1 cellular context compared by ENCODE assay signal in the genomic region with DNA sequence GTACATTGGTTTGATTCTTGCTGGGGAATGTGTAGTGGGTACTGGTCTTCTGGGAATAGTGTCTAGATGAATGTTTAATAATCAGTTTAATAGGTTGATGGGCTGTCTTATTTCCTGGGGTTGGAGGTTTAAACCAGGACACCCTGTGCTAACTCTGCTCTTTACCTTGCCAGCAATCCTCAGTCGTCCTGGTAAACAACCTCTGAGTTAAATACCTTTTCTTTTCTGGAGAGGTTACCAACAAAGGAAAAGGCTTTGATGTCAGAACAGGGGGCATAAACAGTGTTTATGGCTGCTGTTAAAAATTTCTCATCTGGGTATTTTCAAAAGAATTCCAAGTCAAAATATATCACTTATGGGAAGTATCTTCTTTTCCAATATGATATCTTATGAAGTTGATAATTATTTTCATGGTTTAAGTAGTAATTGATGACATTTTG.
TF ChIP-seq lines count a peak whose summit lies in the region.

No MANE protein-coding gene starts in this region.

TF ChIP-seq in IMR-90, 13 proteins besides CTCF, POLR2A, EP300 and RAD21:
- TF ChIP-seq NFE2L2 (IDR thresholded peaks at IDR 0.05; ENCODE audit: low read depth, low read length), result no peak
- TF ChIP-seq MAZ (IDR thresholded peaks at IDR 0.05; ENCODE audit: borderline replicate concordance, low read depth, low read length), result no peak
- no peak for TF ChIP-seq MAFK (IDR thresholded peaks at IDR 0.05; ENCODE audit: low read depth, low read length)
- TF ChIP-seq, protein P1, sequence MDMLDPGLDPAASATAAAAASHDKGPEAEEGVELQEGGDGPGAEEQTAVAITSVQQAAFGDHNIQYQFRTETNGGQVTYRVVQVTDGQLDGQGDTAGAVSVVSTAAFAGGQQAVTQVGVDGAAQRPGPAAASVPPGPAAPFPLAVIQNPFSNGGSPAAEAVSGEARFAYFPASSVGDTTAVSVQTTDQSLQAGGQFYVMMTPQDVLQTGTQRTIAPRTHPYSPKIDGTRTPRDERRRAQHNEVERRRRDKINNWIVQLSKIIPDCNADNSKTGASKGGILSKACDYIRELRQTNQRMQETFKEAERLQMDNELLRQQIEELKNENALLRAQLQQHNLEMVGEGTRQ (IDR thresholded peaks at IDR 0.05; ENCODE audit: low read depth, low read length), result no peak
- no peak for TF ChIP-seq CHD1 (IDR thresholded peaks at IDR 0.05; ENCODE audit: low read depth, low read length)
- no peak for TF ChIP-seq SMC3 (IDR thresholded peaks at IDR 0.05; ENCODE audit: low read depth, low read length)
- TF ChIP-seq RFX5 (IDR thresholded peaks at IDR 0.05; ENCODE audit: low read depth, low read length), result no peak
- TF ChIP-seq CEBPB (IDR thresholded peaks at IDR 0.05; ENCODE audit: low read depth, low read length), result no peak
- TF ChIP-seq FOS (IDR thresholded peaks at IDR 0.05; ENCODE audit: low read depth, low read length), result no peak
- no peak for TF ChIP-seq BHLHE40 (IDR thresholded peaks at IDR 0.05; ENCODE audit: low read depth, low read length)
- no peak for TF ChIP-seq RCOR1 (IDR thresholded peaks at IDR 0.05; ENCODE audit: insufficient replicate concordance, low read length)
- TF ChIP-seq, protein P2, sequence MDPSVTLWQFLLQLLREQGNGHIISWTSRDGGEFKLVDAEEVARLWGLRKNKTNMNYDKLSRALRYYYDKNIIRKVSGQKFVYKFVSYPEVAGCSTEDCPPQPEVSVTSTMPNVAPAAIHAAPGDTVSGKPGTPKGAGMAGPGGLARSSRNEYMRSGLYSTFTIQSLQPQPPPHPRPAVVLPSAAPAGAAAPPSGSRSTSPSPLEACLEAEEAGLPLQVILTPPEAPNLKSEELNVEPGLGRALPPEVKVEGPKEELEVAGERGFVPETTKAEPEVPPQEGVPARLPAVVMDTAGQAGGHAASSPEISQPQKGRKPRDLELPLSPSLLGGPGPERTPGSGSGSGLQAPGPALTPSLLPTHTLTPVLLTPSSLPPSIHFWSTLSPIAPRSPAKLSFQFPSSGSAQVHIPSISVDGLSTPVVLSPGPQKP (IDR thresholded peaks at IDR 0.05; ENCODE audit: borderline replicate concordance, low read depth, low read length), result no peak
- TF ChIP-seq MXI1 (IDR thresholded peaks at IDR 0.05; ENCODE audit: borderline replicate concordance, low read depth, low read length), result no peak
TF ChIP-seq in IMR-90: peak in this region for 0.
